8 cellular contexts compared by ENCODE assay signal in the genomic region with DNA sequence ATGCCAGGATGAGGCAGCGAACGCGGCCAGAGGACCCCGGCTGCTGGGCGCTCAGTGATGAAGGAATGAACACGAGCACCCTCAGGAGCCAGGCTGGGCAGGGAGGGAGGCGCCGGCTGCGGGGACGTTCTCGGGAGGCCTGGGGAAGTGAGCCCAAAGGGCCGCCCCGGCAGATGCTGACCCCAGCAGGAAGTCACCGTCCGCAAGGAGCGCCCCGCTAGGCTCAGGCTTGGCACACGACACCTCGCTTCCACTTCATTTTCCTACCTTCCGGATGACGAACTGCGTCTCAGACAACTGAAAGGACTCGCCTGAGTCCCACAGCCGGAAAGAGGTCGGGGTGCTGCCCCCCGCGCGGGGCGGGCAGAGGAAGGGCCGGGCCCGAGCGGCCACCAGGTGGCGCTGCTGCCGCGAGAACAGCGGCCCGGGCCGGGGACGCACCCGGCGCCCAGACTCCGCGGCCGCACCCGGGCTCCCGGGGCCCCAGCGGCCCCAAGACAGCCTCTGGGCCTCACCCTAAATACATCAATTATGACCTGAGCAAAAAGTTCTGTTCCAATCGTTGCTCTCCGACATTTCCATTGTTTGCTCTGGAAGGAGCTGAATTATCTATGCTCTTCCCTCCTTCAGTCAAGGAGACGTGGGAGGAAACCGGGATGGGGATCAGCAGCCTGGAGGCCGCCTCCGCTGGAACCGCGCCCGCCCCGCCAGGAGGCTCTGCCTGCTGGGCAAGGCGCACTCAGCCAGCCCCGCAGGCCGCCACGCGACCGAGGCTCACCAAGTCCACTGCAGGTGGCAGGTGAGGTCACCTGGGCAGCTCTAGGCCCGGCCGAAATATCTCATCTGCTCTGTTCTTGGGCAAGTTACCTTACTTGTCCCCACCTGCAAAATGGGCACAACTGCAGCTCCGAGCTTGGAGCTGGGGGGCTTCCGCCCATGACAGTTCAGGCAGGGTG.
A peak's percentile ranks its signal among the peaks of the same experiment; 100 is the strongest.
DNase-seq lines count a peak whose midpoint lies in the region; ATAC-seq and TF ChIP-seq lines count a peak whose summit lies in the region.

No MANE protein-coding gene starts in this region.

- in situ Hi-C loops in HAP-1 (cut with MboI; ENCODE audit: low sequenced_read_pairs), result loop anchor here (5.0 kb wide), 1 partner anchor 330 kb away; no protein-coding TSS in a partner anchor
- in situ Hi-C loops in Panc1 (cut with HindIII; ENCODE audit: low pct_unique_long_range_greater_than_20kb, low sequenced_read_pairs), result no loop called here
- in situ Hi-C loops in ACHN (cut with HindIII; ENCODE audit: low pct_ligation_motif_present, low pct_unique_long_range_greater_than_20kb, low sequenced_read_pairs), result no loop called here

- no peak overlapping the region for H3K27ac ChIP-seq in Panc1 (ENCODE audit: low read length)
- H3K27ac ChIP-seq in heart left ventricle, result no peak overlapping the region
- H3K27ac ChIP-seq in upper lobe of left lung, result peak overlapping the region in 1 of 4 donors; percentile 1

- CTCF ChIA-PET in Panc1 (lab: Charles Lee), result interaction anchor here (0.7 to 1.7 kb wide), 5 partner anchors 94 to 503 kb away, joined by 3 to 8 read pairs (median 3); no protein-coding TSS in a partner anchor

- TF ChIP-seq EP300 in upper lobe of left lung (IDR thresholded peaks at IDR 0.05), result no peak

- peak overlapping the region; percentile 66 for H3K4me3 Mint-ChIP-seq in activated naive CD4-positive, alpha-beta T cell treated with anti-CD3 and anti-CD28 coated beads, Interleukin-2, amount 50 U/mL, for 24 hours
- peak overlapping the region; percentile 29 for H3K4me3 Mint-ChIP-seq in progenitor cell of endocrine pancreas (ENCODE audit: low read depth)

- TF ChIP-seq POLR2A in heart left ventricle (IDR thresholded peaks at IDR 0.05) (no peak), upper lobe of left lung (IDR thresholded peaks at IDR 0.05) (no peak)

- H3K9me3 Mint-ChIP-seq in activated naive CD4-positive, alpha-beta T cell treated with anti-CD3 and anti-CD28 coated beads, Interleukin-2, amount 50 U/mL, for 24 hours, result no peaks in the 10 kb centered on the region
- H3K9me3 Mint-ChIP-seq in progenitor cell of endocrine pancreas (ENCODE audit: low read depth), result no peaks in the 10 kb centered on the region

- H3K36me3 ChIP-seq in HAP-1 (replicated peaks) (no peaks in the 10 kb centered on the region), Panc1 (ENCODE audit: control insufficient read depth, insufficient read depth, low read length) (no peaks in the 10 kb centered on the region), heart left ventricle (no peaks in the 10 kb centered on the region), upper lobe of left lung (no peaks in the 10 kb centered on the region)

- no peak overlapping the region for H3K27ac Mint-ChIP-seq in activated naive CD4-positive, alpha-beta T cell treated with anti-CD3 and anti-CD28 coated beads, Interleukin-2, amount 50 U/mL, for 24 hours
- no peak overlapping the region for H3K27ac Mint-ChIP-seq in progenitor cell of endocrine pancreas

- H3K27me3 ChIP-seq in HAP-1 (ENCODE audit: low read depth), result no peaks in the 10 kb centered on the region
- H3K27me3 ChIP-seq in Panc1 (ENCODE audit: control insufficient read depth, insufficient read depth, low read length), result no peaks in the 10 kb centered on the region
- H3K27me3 ChIP-seq in heart left ventricle, result peaks cover 0 to 17% (median 4%) of the 10 kb centered on the region in 9 donors
- no peaks in the 10 kb centered on the region for H3K27me3 ChIP-seq in upper lobe of left lung

- DNase-seq in CMK (ENCODE audit: low read depth) (peak; percentile 11), HAP-1 (ENCODE audit: low spot score in 2 of 2) (peak; percentile 43 to 78), Panc1 (ENCODE audit: low read depth, low spot score) (no peak), heart left ventricle (peak; percentile 47 to 72 (median 52)), progenitor cell of endocrine pancreas (ENCODE audit: low spot score, unreplicated experiment) (peak; percentile 61), upper lobe of left lung (peak in 1 of 2 donors; percentile 94), ACHN (no peak)

- TF ChIP-seq CTCF in Panc1 (IDR thresholded peaks at IDR 0.05) (peak; percentile 98), heart left ventricle (IDR thresholded peaks at IDR 0.05) (peak; percentile 80 to 99 (median 95)), progenitor cell of endocrine pancreas (IDR thresholded peaks at IDR 0.05; ENCODE audit: unreplicated experiment) (peak; percentile 99), upper lobe of left lung (IDR thresholded peaks at IDR 0.05) (peak; percentile 87 to 93 (median 91))

- POLR2A ChIA-PET in Panc1 (lab: Charles Lee), result interaction anchor here (0.6 kb wide), 1 partner anchor 24 kb away, joined by 6 read pairs; no protein-coding TSS in a partner anchor

- no peaks in the 10 kb centered on the region for H3K9me3 ChIP-seq in HAP-1
- no peaks in the 10 kb centered on the region for H3K9me3 ChIP-seq in Panc1 (ENCODE audit: control insufficient read depth, insufficient read depth, low read depth, low read length)
- H3K9me3 ChIP-seq in heart left ventricle, result peaks cover 0 to 6% (median 0%) of the 10 kb centered on the region in 12 donors
- H3K9me3 ChIP-seq in upper lobe of left lung, result peaks cover 0 to 6% (median 0%) of the 10 kb centered on the region in 4 donors

- no TSS peak for BruUV-seq in Panc1 (replicated peaks; lab: Mats Ljungman, UMichigan)

- peak; percentile 87 for ATAC-seq in Panc1
- peak; percentile 24 to 89 (median 68) for ATAC-seq in heart left ventricle
- peak in 1 of 2 donors; percentile 83 for ATAC-seq in upper lobe of left lung (ENCODE audit: low FRiP score in 2 of 2)

- H3K4me3 ChIP-seq in HAP-1, result peak overlapping the region; percentile 6; the same call in 1 of the 2 replicates
- no peak overlapping the region; a peak in 1 of 4 replicates for H3K4me3 ChIP-seq in Panc1 (ENCODE audit: low read depth in 2 of 2, low read length in 2 of 2)
- peak overlapping the region in 10 of 12 donors; percentile 16 to 51 (median 40) for H3K4me3 ChIP-seq in heart left ventricle
- H3K4me3 ChIP-seq in upper lobe of left lung, result peak overlapping the region in 3 of 4 donors; percentile 6 to 38 (median 32)

- H3K4me1 ChIP-seq in HAP-1 (no peaks in the 10 kb centered on the region), Panc1 (ENCODE audit: control insufficient read depth, insufficient read depth, low read length) (no peaks in the 10 kb centered on the region), heart left ventricle (peaks cover 0 to 13% (median 7%) of the 10 kb centered on the region in 12 donors), upper lobe of left lung (peaks cover 6 to 11% (median 10%) of the 10 kb centered on the region in 4 donors)

- intact Hi-C loops in Panc1 (cut with micrococcal nuclease; ENCODE audit: unreplicated experiment), result loop anchor here (5.0 kb wide), 2 partner anchors 95 to 325 kb away; no protein-coding TSS in a partner anchor
- intact Hi-C loops in heart left ventricle (cut with DNase I), result loop anchor here (1.0 to 10.0 kb wide), 10 partner anchors 100 to 328 kb away; a partner anchor contains a TSS

- WGBS in heart left ventricle, 4 donors, result 17 to 22% (median 19%) methylated on average over 35 to 67 of the region's 67 CpGs
- WGBS in upper lobe of left lung, 2 donors, result 5 to 24% methylated on average over 40 to 41 of the region's 67 CpGs

- peaks cover 8% of the 10 kb centered on the region for H3K27me3 Mint-ChIP-seq in activated naive CD4-positive, alpha-beta T cell treated with anti-CD3 and anti-CD28 coated beads, Interleukin-2, amount 50 U/mL, for 24 hours
- peaks cover 22% of the 10 kb centered on the region for H3K27me3 Mint-ChIP-seq in progenitor cell of endocrine pancreas

- H3K4me1 Mint-ChIP-seq in activated naive CD4-positive, alpha-beta T cell treated with anti-CD3 and anti-CD28 coated beads, Interleukin-2, amount 50 U/mL, for 24 hours, result peaks cover 7% of the 10 kb centered on the region
- H3K4me1 Mint-ChIP-seq in progenitor cell of endocrine pancreas (ENCODE audit: low read depth), result peaks cover 3% of the 10 kb centered on the region

- no peaks in the 10 kb centered on the region for H3K36me3 Mint-ChIP-seq in activated naive CD4-positive, alpha-beta T cell treated with anti-CD3 and anti-CD28 coated beads, Interleukin-2, amount 50 U/mL, for 24 hours
- H3K36me3 Mint-ChIP-seq in progenitor cell of endocrine pancreas (ENCODE audit: insufficient read depth), result no peaks in the 10 kb centered on the region

Comparison
In these comparisons a context has a peak if more than half of its experiments do, and no peak if none do; other contexts are left out.
1. DNase-seq: peak in CMK (single experiment), HAP-1 (2 of 2), heart left ventricle (5 of 5) and progenitor cell of endocrine pancreas (single experiment); none in Panc1 (single experiment) and ACHN (single experiment).
2. H3K4me3 ChIP-seq: peak in HAP-1 (single experiment), heart left ventricle (10 of 12) and upper lobe of left lung (3 of 4); none in Panc1 (0 of 2).
3. Peak in every context shown above with its lines, with median percentiles within 50 percentile points of each other: CTCF ChIP-seq.